Comparison of ENCODE assay signal across 8 cellular contexts in genomic region chr18:12990977-12991838, GRCh38. TPM values are rescaled to one million over a fixed set of nuclear protein-coding genes. Genes with fewer than 3 reads are reported as not detected.
DNase-seq lines count a peak whose midpoint lies in the region; FAIRE-seq and TF ChIP-seq lines count a peak whose summit lies in the region.

CEP192 (plus strand) TSS chr18:12991362; CDS start chr18:12999425, 8,063 bp downstream.

- peaks cover 3% of the 10 kb centered on the region; the same call in 1 of the 2 replicates for H3K36me3 ChIP-seq in HAP-1 (replicated peaks)
- H3K36me3 ChIP-seq in MM.1S (replicated peaks; ENCODE audit: insufficient read depth, low read length), result no peaks in the 10 kb centered on the region
- no peaks in the 10 kb centered on the region for H3K36me3 ChIP-seq in neural cell (ENCODE audit: insufficient read depth, low read length)
- H3K36me3 ChIP-seq in stomach, result peaks cover 0 to 7% (median 3%) of the 10 kb centered on the region in 4 donors

- H3K4me3 ChIP-seq in HAP-1 (peak within 1 kb of the TSS; percentile 85), MM.1S (ENCODE audit: low read length) (peak within 1 kb of the TSS; percentile 93), neural cell (ENCODE audit: low read length) (peak within 1 kb of the TSS; percentile 93), stomach (peak within 1 kb of the TSS; percentile 81 to 95 (median 87))

- TF ChIP-seq EP300 in neural cell (conservative IDR thresholded peaks at IDR 0.05; ENCODE audit: poor library complexity, severe bottlenecking), result no peak
- TF ChIP-seq EP300 in stomach (IDR thresholded peaks at IDR 0.05), result no peak

- TF ChIP-seq POLR2A in stomach (IDR thresholded peaks at IDR 0.05), result peak in 1 of 4 donors; percentile 36

- peak; percentile 99 for FAIRE-seq in G401.6 (lab: Jason Lieb, UNC)

- intact Hi-C loops in stomach (cut with DNase I; ENCODE audit: low total_unique reads), result no loop called here

- peak within 1 kb of the TSS; percentile 89 for H3K9ac ChIP-seq in MM.1S (ENCODE audit: low read length)
- peak within 1 kb of the TSS; percentile 80 for H3K9ac ChIP-seq in neural cell (ENCODE audit: low read length)

- H3K9me3 ChIP-seq in HAP-1, result no peaks in the 10 kb centered on the region
- no peaks in the 10 kb centered on the region for H3K9me3 ChIP-seq in MM.1S (replicated peaks; ENCODE audit: insufficient read depth, low read length)
- H3K9me3 ChIP-seq in neural cell (ENCODE audit: low read length), result no peaks in the 10 kb centered on the region
- no peaks in the 10 kb centered on the region for H3K9me3 ChIP-seq in stomach

- H4K20me1 ChIP-seq in MM.1S (ENCODE audit: insufficient read depth, low read length) (peaks cover 16% of the 10 kb centered on the region; the same call in 1 of the 2 replicates), neural cell (ENCODE audit: insufficient read depth) (no peaks in the 10 kb centered on the region)

- in situ Hi-C loops in HAP-1 (cut with MboI; ENCODE audit: low sequenced_read_pairs), result no loop called here

- peak; percentile 15 for TF ChIP-seq CTCF in MM.1S (IDR thresholded peaks at IDR 0.05; ENCODE audit: low read length)
- peak; percentile 53 for TF ChIP-seq CTCF in neural cell (IDR thresholded peaks at IDR 0.05; ENCODE audit: poor library complexity, severe bottlenecking)
- no peak for TF ChIP-seq CTCF in stomach (IDR thresholded peaks at IDR 0.05)

- H3K79me2 ChIP-seq in MM.1S (ENCODE audit: low read length) (peaks cover 50% of the 10 kb centered on the region), neural cell (replicated peaks; ENCODE audit: insufficient read depth, low read length) (peaks cover 43% of the 10 kb centered on the region)

- DNase-seq in HAP-1 (ENCODE audit: low spot score in 2 of 2) (peak; percentile 98), MM.1S (peak; percentile 98), SIG-M5 (lab: John Stamatoyannopoulos, UW) (peak; percentile 95), activated gamma-delta T cell (lab: John Stamatoyannopoulos, UW) (peak; percentile 93), fibroblast of the conjunctiva (ENCODE audit: low read depth) (peak; percentile 98), stomach (peak; percentile 97)

- H3K4me1 ChIP-seq in HAP-1 (peaks cover 3% of the 10 kb centered on the region; the same call in 1 of the 2 replicates), MM.1S (ENCODE audit: low read length) (peaks cover 17% of the 10 kb centered on the region), stomach (peaks cover 17 to 38% (median 29%) of the 10 kb centered on the region in 4 donors)

- H3K27ac ChIP-seq in MM.1S (ENCODE audit: low read length) (peak within 1 kb of the TSS; percentile 79), neural cell (ENCODE audit: low read length) (peak within 1 kb of the TSS; percentile 74), stomach (peak within 1 kb of the TSS; percentile 91 to 98 (median 95))

- H3K27me3 ChIP-seq in HAP-1 (ENCODE audit: low read depth) (no peaks in the 10 kb centered on the region), MM.1S (replicated peaks; ENCODE audit: insufficient read depth, low read length) (no peaks in the 10 kb centered on the region), neural cell (ENCODE audit: insufficient read depth, low read depth, low read length) (no peaks in the 10 kb centered on the region), stomach (no peaks in the 10 kb centered on the region)

- 0% methylated on average over 60 to 74 of the region's 74 CpGs for WGBS in stomach, 5 donors

- H3F3A ChIP-seq in MM.1S (ENCODE audit: insufficient read depth, low read length) (peaks cover 14% of the 10 kb centered on the region), neural cell (ENCODE audit: insufficient read depth, low read length, poor library complexity, severe bottlenecking) (no peaks in the 10 kb centered on the region)

- H3K4me2 ChIP-seq in MM.1S (ENCODE audit: low read depth, low read length), result peak within 1 kb of the TSS; percentile 93
- peak within 1 kb of the TSS; percentile 78 for H3K4me2 ChIP-seq in neural cell (ENCODE audit: low read length)

- peak within 1 kb of the TSS; percentile 94 for H2AFZ ChIP-seq in MM.1S (ENCODE audit: low read length)
- peak within 1 kb of the TSS; percentile 88 for H2AFZ ChIP-seq in neural cell (ENCODE audit: low read depth, low read length)

- TF ChIP-seq RAD21 in neural cell (conservative IDR thresholded peaks at IDR 0.05), result peak; percentile 50

- H3K9me2 ChIP-seq in MM.1S (replicated peaks; ENCODE audit: insufficient read depth, low read length) (no peaks in the 10 kb centered on the region), neural cell (ENCODE audit: insufficient read depth, low read length) (no peaks in the 10 kb centered on the region)

TF ChIP-seq in neural cell, 6 proteins besides CTCF, POLR2A, EP300 and RAD21:
- no peak for TF ChIP-seq EZH2 (IDR thresholded peaks at IDR 0.05; ENCODE audit: borderline replicate concordance, insufficient read depth, low read length, poor library complexity, severe bottlenecking)
- TF ChIP-seq SMC3 (conservative IDR thresholded peaks at IDR 0.05; ENCODE audit: poor library complexity), result peak; percentile 54
- TF ChIP-seq POLR2AphosphoS5 (IDR thresholded peaks at IDR 0.05), result peak; percentile 79
- TF ChIP-seq TAF1 (IDR thresholded peaks at IDR 0.05; ENCODE audit: low read depth), result peak; percentile 77
- peak; percentile 96 for TF ChIP-seq MXI1 (conservative IDR thresholded peaks at IDR 0.05; ENCODE audit: poor library complexity, severe bottlenecking)
- TF ChIP-seq REST (IDR thresholded peaks at IDR 0.05; ENCODE audit: borderline replicate concordance), result peak; percentile 79
TF ChIP-seq in neural cell: peak in this region for 5.

RNA-seq across cellular contexts. Expression of gene CEP192, which starts in this region (rescaled TPM):
- polyA plus RNA-seq in neural cell (28.1 and 31.7 TPM in 2 replicates), stomach (10 to 100 TPM in 1 of 3 donors, 1 to 10 TPM in 2; 6.4 to 12.8 (median 6.6) TPM)
- polyA minus RNA-seq in neural cell, result 59.2 and 65.5 TPM in 2 replicates
- 10 to 100 TPM; 31.7 to 55.8 (median 36.8) TPM for total RNA-seq in stomach

Comparison
In these comparisons a context has a peak if more than half of its experiments do, and no peak if none do; other contexts are left out.
1. Peak in every context shown above with its lines: DNase-seq, H3K4me3 ChIP-seq and H3K27ac ChIP-seq.
2. CTCF ChIP-seq: peak in MM.1S (single experiment) and neural cell (single experiment); none in stomach (0 of 7).